ENCODE assay signal across 25 cellular contexts in genomic region chr15:57010724-57011123, GRCh38.
"Had no signal": no experiment of that assay in that cellular context is flagged by ENCODE, and none has a peak within 500 bp of the region (broad histone marks: within the 10 kb centered on the region; RNA-seq: fewer than 3 reads in every experiment).

No MANE protein-coding gene starts in this region.

- H3K27me3 Mint-ChIP-seq: memory B cell; naive thymus-derived CD4-positive, alpha-beta T cell had no signal

- H3K27ac ChIP-seq: coronary artery, epithelial cell of prostate, esophagus squamous epithelium, gastrocnemius medialis, heart right ventricle, left lung, lower lobe of right lung had no signal

- H3K4me3 ChIP-seq: coronary artery, dorsolateral prefrontal cortex, esophagus squamous epithelium, gastrocnemius medialis, heart right ventricle, left lung, lower lobe of right lung had no signal

- ATAC-seq: esophagus mucosa; gastrocnemius medialis; heart right ventricle; left cardiac atrium; left lung; left ventricle myocardium superior; lower lobe of right lung; naive thymus-derived CD4-positive, alpha-beta T cell had no signal

- H3K9me3 Mint-ChIP-seq: endodermal cell had no signal

- H3K4me1 ChIP-seq: lower lobe of right lung had no signal

- H3K4me3 Mint-ChIP-seq: endodermal cell, memory B cell had no signal

- H3K27me3 ChIP-seq: dorsolateral prefrontal cortex, esophagus squamous epithelium, gastrocnemius medialis, heart right ventricle, left lung had no signal

- H3K36me3 ChIP-seq: esophagus squamous epithelium, gastrocnemius medialis, heart right ventricle, left lung, lower lobe of right lung had no signal

- H3K27ac Mint-ChIP-seq: endodermal cell, memory B cell had no signal

- DNase-seq: dermis blood vessel endothelial cell; dorsolateral prefrontal cortex; effector CD4-positive, alpha-beta T cell; effector memory CD4-positive, alpha-beta T cell; endodermal cell; erythroblast; esophagus squamous epithelium; foreskin fibroblast; foreskin melanocyte; gastrocnemius medialis; glutamatergic neuron; head of caudate nucleus; heart right ventricle; hippocampal formation; left cardiac atrium; left lung; left ventricle myocardium superior; lower lobe of right lung; mesendoderm; midbrain; naive thymus-derived CD4-positive, alpha-beta T cell had no signal

- H3K9me3 ChIP-seq: esophagus squamous epithelium, gastrocnemius medialis, heart right ventricle, left lung, lower lobe of right lung had no signal
